Comparison of ENCODE assay signal across 18 cellular contexts in genomic region chr21:42317341-42317741, GRCh38. TPM values are rescaled to one million over a fixed set of nuclear protein-coding genes. Genes with fewer than 3 reads are reported as not detected.
DNase-seq lines count a peak whose midpoint lies in the region; ATAC-seq lines count a peak whose summit lies in the region.
"Had no signal": no experiment of that assay in that cellular context is flagged by ENCODE, and none has a peak within 500 bp of the region (broad histone marks: within the 10 kb centered on the region; RNA-seq: fewer than 3 reads in every experiment).

No MANE protein-coding gene starts in this region.

- DNase-seq in DMS153 treated with DMSO at 0.1 percent for 48 hours (lab: John Stamatoyannopoulos, UW; ENCODE audit: unreplicated experiment), result peak; percentile 72
- DNase-seq in NCI-H1417 (lab: John Stamatoyannopoulos, UW), result peak; percentile 78 to 95 (median 86)
- DNase-seq in NCI-H774 (lab: John Stamatoyannopoulos, UW), result peak; percentile 37
- DNase-seq in mesenteric fat pad (ENCODE audit: low spot score), result peak; percentile 67
- DNase-seq in effector CD8-positive, alpha-beta T cell (lab: John Stamatoyannopoulos, UW), result no peak
- DNase-seq in COLO829 (ENCODE audit: low spot score), result no peak
- DNase-seq: activated naive CD4-positive, alpha-beta T cell; C1 segment of cervical spinal cord; heart left ventricle; IMR-90; kidney glomerular epithelial cell; NCI-H1694 treated with DMSO at 0.1 percent for 48 hours; stomach had no signal

- no peak for ATAC-seq in GM18498 (IDR thresholded peaks at IDR 0.05; ENCODE audit: unreplicated experiment)
- ATAC-seq: esophagus mucosa, HCT116, heart left ventricle had no signal

RNA-seq across cellular contexts. Expression of gene TFF3, which starts 2.1 kb away (rescaled TPM):
- total RNA-seq in mesenteric fat pad, result 5.5 TPM
- total RNA-seq: ascending aorta, IMR-90 had no signal

RNA-seq across cellular contexts. Expression of gene TFF2, which starts 33.5 kb away (rescaled TPM):
- not detected for total RNA-seq in mesenteric fat pad
- total RNA-seq: ascending aorta, esophagus mucosa, heart left ventricle, IMR-90, vagina had no signal

RNA-seq across cellular contexts. Expression of gene TFF1, which starts 49.0 kb away (rescaled TPM):
- not detected for total RNA-seq in mesenteric fat pad
- total RNA-seq: ascending aorta, esophagus mucosa, heart left ventricle, IMR-90, vagina had no signal

Comparison
In these comparisons a context has a peak if more than half of its experiments do, and no peak if none do; other contexts are left out.
1. DNase-seq: peak in DMS153 treated with DMSO at 0.1 percent for 48 hours (single experiment), NCI-H1417 (3 of 3), NCI-H774 (single experiment) and mesenteric fat pad (single experiment); none in effector CD8-positive, alpha-beta T cell (single experiment) and COLO829 (single experiment).